ENCODE assay signal across 8 cellular contexts in genomic region chr3:42601898-42602581, GRCh38. TPM values are rescaled to one million over a fixed set of nuclear protein-coding genes. Genes with fewer than 3 reads are reported as not detected.
DNase-seq lines count a peak whose midpoint lies in the region; ATAC-seq, FAIRE-seq and TF ChIP-seq lines count a peak whose summit lies in the region.

No MANE protein-coding gene starts in this region.

- H3K36me3 Mint-ChIP-seq in H9 (ENCODE audit: insufficient read depth in 1 of 3, low read depth in 3 of 3) (peaks cover 10 to 27% (median 26%) of the 10 kb centered on the region in 3 experiments), WTC11 (peaks cover 18% of the 10 kb centered on the region)

- H3K27ac Mint-ChIP-seq in H9 (peak overlapping the region; percentile 39 to 81 (median 67); a peak in 4 of 7 replicates), WTC11 (peak overlapping the region; percentile 97)

- no peak overlapping the region for H2BK120ac ChIP-seq in H9 (ENCODE audit: low read depth, low read length, poor library complexity, severe bottlenecking)

- no peaks in the 10 kb centered on the region for H4K20me1 ChIP-seq in H9 (ENCODE audit: control insufficient read depth, insufficient read depth, insufficient read length)

- no peak overlapping the region for H4K91ac ChIP-seq in H9 (ENCODE audit: insufficient read length, low read depth, low read length)

- H3K4me1 Mint-ChIP-seq in H9 (peaks cover 31 to 32% of the 10 kb centered on the region in 2 experiments), WTC11 (peaks cover 28% of the 10 kb centered on the region)

- H3K4ac ChIP-seq in H9 (ENCODE audit: low read depth, low read length), result no peak overlapping the region

- no peak overlapping the region for H2BK15ac ChIP-seq in H9 (ENCODE audit: low read depth, low read length)

- H3K4me1 ChIP-seq in H9 (ENCODE audit: insufficient read depth, low read length), result no peaks in the 10 kb centered on the region
- H3K4me1 ChIP-seq in testis, result peaks cover 11% of the 10 kb centered on the region

- peaks cover 2% of the 10 kb centered on the region; the same call in 1 of the 2 replicates for H3K9me3 ChIP-seq in AG04450 (ENCODE audit: control insufficient read depth, insufficient read depth, low read length)
- H3K9me3 ChIP-seq in H9 (ENCODE audit: control insufficient read depth, low read depth, low read length), result no peaks in the 10 kb centered on the region
- no peaks in the 10 kb centered on the region for H3K9me3 ChIP-seq in testis

- intact Hi-C loops in testis (cut with DNase I; ENCODE audit: low total_unique reads) (no loop called here), posterior vena cava (cut with DNase I) (loop anchor here in 1 of 2 donors (10.0 kb wide), 1 partner anchor 53 kb away; the partner anchor contains the start of gene ZBTB47)

- H3K23me2 ChIP-seq in H9 (ENCODE audit: insufficient read length, low read depth, low read length, poor library complexity, severe bottlenecking), result peaks cover 4% of the 10 kb centered on the region

- no peak overlapping the region for H3K23ac ChIP-seq in H9 (ENCODE audit: insufficient read length, low read depth, low read length)

- peaks cover 38% of the 10 kb centered on the region; the same call in 1 of the 2 replicates for H3K79me2 ChIP-seq in H9 (ENCODE audit: insufficient read depth, low read length)

- DNase-seq in AG04450 (ENCODE audit: low read depth, low spot score), result no peak
- no peak for DNase-seq in H9
- no peak for DNase-seq in WTC11 (ENCODE audit: low spot score)
- no peak for DNase-seq in testis
- DNase-seq in activated CD4-positive, CD25-positive, alpha-beta regulatory T cell (lab: John Stamatoyannopoulos, UW), result no peak
- no peak for DNase-seq in posterior vena cava (ENCODE audit: low spot score)
- no peak for DNase-seq in frontal cortex (ENCODE audit: low spot score in 2 of 2)

- no peak for FAIRE-seq in frontal cortex (lab: Jason Lieb, UNC)

- H3K4me2 ChIP-seq in H9 (ENCODE audit: insufficient read depth, insufficient read length, low read length), result peak overlapping the region; percentile 94

- H4K5ac ChIP-seq in H9 (ENCODE audit: insufficient read length, low read depth, low read length), result no peak overlapping the region

- CTCF ChIA-PET in AG04450 (lab: Charles Lee) (interaction anchor here (0.9 to 2.8 kb wide), 8 partner anchors 9 to 177 kb away, joined by 3 to 14 read pairs (median 3); partner anchors contain the start of gene SS18L2), WTC11 (lab: Charles Lee) (interaction anchor here (2.8 kb wide), 1 partner anchor 11 kb away, joined by 16 read pairs; no protein-coding TSS in a partner anchor)

- H2AK5ac ChIP-seq in H9 (ENCODE audit: insufficient read length, low read length), result no peak overlapping the region

- H3K9me3 Mint-ChIP-seq in H9 (no peaks in the 10 kb centered on the region; a peak in 1 of 5 replicates), WTC11 (peaks cover 4% of the 10 kb centered on the region)

- H2BK12ac ChIP-seq in H9 (ENCODE audit: insufficient read length, low read depth, low read length), result no peak overlapping the region

- H3K36me3 ChIP-seq in testis (ENCODE audit: low read depth, missing control alignments), result no peaks in the 10 kb centered on the region

- POLR2A ChIA-PET in AG04450 (lab: Yijun Ruan, JAX) (interaction anchor here (1.7 to 2.0 kb wide), 2 partner anchors 11 to 50 kb away, joined by 7 to 18 read pairs; partner anchors contain the start of gene SS18L2), WTC11 (lab: Charles Lee) (interaction anchor here (1.4 kb wide), 1 partner anchor 20 kb away, joined by 6 read pairs; the partner anchor contains the start of gene SEC22C)

- H3K27ac ChIP-seq in AG04450 (ENCODE audit: low read depth, low read length) (no peak overlapping the region), H9 (ENCODE audit: insufficient read length, low read depth, low read length) (no peak overlapping the region), testis (peak overlapping the region; percentile 91 to 99)

- no peak overlapping the region for H2AFZ ChIP-seq in H9 (ENCODE audit: low read length)

- H3K4me3 Mint-ChIP-seq in H9, result peak overlapping the region; percentile 83 to 91
- peak overlapping the region; percentile 89 for H3K4me3 Mint-ChIP-seq in WTC11

- no CpG with 5 or more reads among the region's 9 CpGs for WGBS in H9 (ENCODE audit: extremely low coverage, insufficient read length, low lambda C conversion rate)
- 34 to 41% methylated on average over 9 of the region's 9 CpGs for WGBS in testis, 2 donors

- H3K27me3 Mint-ChIP-seq in H9 (ENCODE audit: low read depth) (no peaks in the 10 kb centered on the region), WTC11 (ENCODE audit: low read depth) (no peaks in the 10 kb centered on the region)

- H3K9ac ChIP-seq in H9 (ENCODE audit: extremely low read depth, insufficient read length, low read length), result peak overlapping the region; percentile 86

- H3K56ac ChIP-seq in H9 (ENCODE audit: insufficient read length, low read depth, low read length), result no peak overlapping the region

- H3K18ac ChIP-seq in H9 (ENCODE audit: insufficient read length, low read depth, low read length), result no peak overlapping the region

- no peak for TF ChIP-seq POLR2A in testis (IDR thresholded peaks at IDR 0.05)

- TF ChIP-seq CTCF in AG04450 (IDR thresholded peaks at IDR 0.05; ENCODE audit: low read depth, low read length) (peak; percentile 39; the same call in 1 of the 2 replicates), H9 (conservative IDR thresholded peaks at IDR 0.05) (peak; percentile 44; the same call in 2 of the 3 replicates), WTC11 (IDR thresholded peaks at IDR 0.05) (no peak), testis (IDR thresholded peaks at IDR 0.05) (no peak)

- H3K27me3 ChIP-seq in AG04450 (ENCODE audit: control insufficient read depth, insufficient read depth, low read length) (no peaks in the 10 kb centered on the region), H9 (ENCODE audit: insufficient read depth, low read length) (no peaks in the 10 kb centered on the region), testis (no peaks in the 10 kb centered on the region)

- peak overlapping the region; percentile 85 for H3K4me3 ChIP-seq in AG04450 (ENCODE audit: low read depth, low read length)
- H3K4me3 ChIP-seq in iPS-11a (ENCODE audit: low read depth, low read length), result peak overlapping the region; percentile 85
- H3K4me3 ChIP-seq in testis, result peak overlapping the region; percentile 63 to 97

- H4K8ac ChIP-seq in H9 (replicated peaks; ENCODE audit: insufficient read length, low read depth, low read length), result no peak overlapping the region

- H2BK5ac ChIP-seq in H9 (ENCODE audit: insufficient read length, low read length), result no peak overlapping the region

- ATAC-seq in WTC11, result no peak

- peaks cover 2% of the 10 kb centered on the region for H3K79me1 ChIP-seq in H9 (ENCODE audit: insufficient read depth, low read depth, low read length, poor library complexity, severe bottlenecking)

- H2BK20ac ChIP-seq in H9 (ENCODE audit: low read depth, low read length, poor library complexity, severe bottlenecking), result no peak overlapping the region

- no peak overlapping the region for H3K14ac ChIP-seq in H9 (ENCODE audit: insufficient read depth, low read length)

- H3T11ph ChIP-seq in H9 (ENCODE audit: low read length), result no peak overlapping the region

TF ChIP-seq in WTC11, 78 proteins besides CTCF, POLR2A, EP300 and RAD21 (continues in another document):
- TF ChIP-seq GABPB1 (CRISPR knock-in tag; IDR thresholded peaks at IDR 0.05), result no peak

RNA-seq across cellular contexts. Expression of gene NKTR, which starts 1.6 kb away (rescaled TPM):
- polyA plus RNA-seq in AG04450 (2011; rRNA removed) (40.2 and 56.2 TPM in 2 replicates), testis (ENCODE audit: insufficient read depth, low read depth, low replicate concordance) (42.2 TPM)
- polyA minus RNA-seq in AG04450 (2011; rRNA and poly(A)+ RNA removed), result 22.2 and 41.1 TPM in 2 replicates
- total RNA-seq in H9 (2021) (66.4 and 79.8 TPM in 2 replicates), WTC11 (2021) (76.4 to 89.3 TPM (median 82.3 TPM) in 3 replicates), testis (100 to 1,000 TPM; 175 to 203 TPM), posterior vena cava (10 to 100 TPM; 75.2 to 78.0 TPM), frontal cortex (110 TPM)

RNA-seq across cellular contexts. Expression of gene SS18L2, which starts 11.4 kb away (rescaled TPM):
- 28.1 and 36.0 TPM in 2 replicates for polyA plus RNA-seq in AG04450 (2011; rRNA removed)
- 11.0 and 11.4 TPM in 2 replicates for polyA minus RNA-seq in AG04450 (2011; rRNA and poly(A)+ RNA removed)
- total RNA-seq in H9 (2021), result 92.1 and 97.8 TPM in 2 replicates
- 52.9 to 65.0 TPM (median 62.6 TPM) in 3 replicates for total RNA-seq in WTC11 (2021)
- 10 to 100 TPM; 12.9 to 18.4 TPM for total RNA-seq in testis
- polyA plus RNA-seq in testis (ENCODE audit: insufficient read depth, low read depth, low replicate concordance), result 15.6 TPM
- 10 to 100 TPM; 15.4 to 16.8 TPM for total RNA-seq in posterior vena cava
- 35.1 TPM for total RNA-seq in frontal cortex

RNA-seq across cellular contexts. Expression of gene SEC22C, which starts 20.3 kb away (rescaled TPM):
- polyA plus RNA-seq in AG04450 (2011; rRNA removed) (32.3 and 33.0 TPM in 2 replicates), testis (ENCODE audit: insufficient read depth, low read depth, low replicate concordance) (86.3 TPM)
- 18.1 and 19.2 TPM in 2 replicates for polyA minus RNA-seq in AG04450 (2011; rRNA and poly(A)+ RNA removed)
- total RNA-seq in H9 (2021) (28.2 and 28.8 TPM in 2 replicates), WTC11 (2021) (35.2 to 37.0 TPM (median 37.0 TPM) in 3 replicates), testis (10 to 100 TPM; 61.0 to 66.0 TPM), posterior vena cava (10 to 100 TPM; 43.8 to 47.0 TPM), frontal cortex (64.4 TPM)

RNA-seq across cellular contexts. Expression of gene ZBTB47, which starts 51.5 kb away (rescaled TPM):
- 7.8 and 11.8 TPM in 2 replicates for polyA plus RNA-seq in AG04450 (2011; rRNA removed)
- 13.9 and 18.1 TPM in 2 replicates for polyA minus RNA-seq in AG04450 (2011; rRNA and poly(A)+ RNA removed)
- total RNA-seq in H9 (2021), result 3.6 and 4.2 TPM in 2 replicates
- 5.2 to 5.9 TPM (median 5.6 TPM) in 3 replicates for total RNA-seq in WTC11 (2021)
- 10 to 100 TPM; 16.7 to 22.8 TPM for total RNA-seq in testis
- 18.1 TPM for polyA plus RNA-seq in testis (ENCODE audit: insufficient read depth, low read depth, low replicate concordance)
- total RNA-seq in posterior vena cava, result 100 to 1,000 TPM in 1 of 2 donors, 10 to 100 TPM in 1; 83.8 to 109 TPM
- 19.6 TPM for total RNA-seq in frontal cortex

Comparison
In these comparisons a context has a peak if more than half of its experiments do, and no peak if none do; other contexts are left out.
1. H3K27ac ChIP-seq: peak in testis (2 of 2); none in AG04450 (single experiment) and H9 (single experiment).
2. CTCF ChIP-seq: peak in AG04450 (single experiment) and H9 (single experiment); none in WTC11 (single experiment) and testis (0 of 3).
3. Peak in every context shown above with its lines, with median percentiles within 50 percentile points of each other: H3K4me3 ChIP-seq.